16 cellular contexts compared by ENCODE assay signal in genomic region chr2:30338475-30338874, GRCh38.
A peak's percentile ranks its signal among the peaks of the same experiment; 100 is the strongest.
DNase-seq lines count a peak whose midpoint lies in the region; ATAC-seq and TF ChIP-seq lines count a peak whose summit lies in the region.
"Had no signal": no experiment of that assay in that cellular context is flagged by ENCODE, and none has a peak within 500 bp of the region (broad histone marks: within the 10 kb centered on the region; RNA-seq: fewer than 3 reads in every experiment).

No MANE protein-coding gene starts in this region.

- no peak overlapping the region for H3K4me3 ChIP-seq in BLaER1
- H3K4me3 ChIP-seq in WERI-Rb-1 (ENCODE audit: low read depth, low read length), result no peak overlapping the region
- H3K4me3 ChIP-seq: esophagus squamous epithelium, left ventricle myocardium inferior, vagina had no signal

- no peak for DNase-seq in CD4-positive, alpha-beta T cell
- DNase-seq in WERI-Rb-1, result no peak
- DNase-seq in left kidney (ENCODE audit: low read depth, low spot score), result peak; percentile 57
- DNase-seq in NCI-H128 (lab: John Stamatoyannopoulos, UW; ENCODE audit: unreplicated experiment), result no peak
- no peak for DNase-seq in globus pallidus (ENCODE audit: low spot score)
- DNase-seq: activated CD4-positive, alpha-beta T cell treated with anti-CD3 and anti-CD28 coated beads, Interleukin-2, amount 50 U/mL, for 1 hour; aorta; effector CD8-positive, alpha-beta T cell; esophagus squamous epithelium; left ventricle myocardium inferior; NCI-H1417 treated with DMSO at 0.1 percent for 48 hours; stimulated activated CD4-positive, alpha-beta T cell treated with anti-CD3 and anti-CD28 coated beads, Interleukin-1b, Interleukin-23, amount 100 ng/mL, for 48 hours had no signal

- H3K27ac Mint-ChIP-seq in CD4-positive, alpha-beta T cell, result peak overlapping the region; percentile 98

- H3K9me3 ChIP-seq in BLaER1, result peaks cover 24% of the 10 kb centered on the region
- H3K9me3 ChIP-seq in CD4-positive, alpha-beta T cell (ENCODE audit: control insufficient read depth, low read length), result peaks cover 4% of the 10 kb centered on the region
- H3K9me3 ChIP-seq in WERI-Rb-1 (ENCODE audit: severe bottlenecking), result peaks cover 6% of the 10 kb centered on the region
- H3K9me3 ChIP-seq: vagina had no signal

- POLR2A ChIA-PET in CD4-positive, alpha-beta T cell (lab: Charles Lee), result interaction anchor here (0.8 to 6.3 kb wide), 7 partner anchors 9 to 129 kb away, joined by 4 to 93 read pairs (median 13); no protein-coding TSS in a partner anchor

- no peak overlapping the region for H3K4me3 Mint-ChIP-seq in CD4-positive, alpha-beta T cell

- intact Hi-C loops in CD4-positive, alpha-beta T cell (cut with DNase I, micrococcal nuclease), result loop anchor here (5.0 to 10.0 kb wide), 5 partner anchors 81 to 366 kb away; partner anchors contain the start of genes LBH (in 1 of the 2) and LCLAT1 (in 1 of the 2)

- peak overlapping the region; percentile 81; the same call in 1 of the 2 replicates for H3K4me2 ChIP-seq in BLaER1

- H3K27me3 Mint-ChIP-seq in CD4-positive, alpha-beta T cell, result no peaks in the 10 kb centered on the region

- CTCF ChIA-PET in CD4-positive, alpha-beta T cell (lab: Charles Lee), result no interaction called here

- H3K4me1 ChIP-seq in BLaER1, result peaks cover 61% of the 10 kb centered on the region
- H3K4me1 ChIP-seq: vagina had no signal

- TF ChIP-seq CTCF in CD4-positive, alpha-beta T cell (IDR thresholded peaks at IDR 0.05), result no peak
- no peak for TF ChIP-seq CTCF in WERI-Rb-1 (IDR thresholded peaks at IDR 0.05; ENCODE audit: low read depth, low read length)

- no peak for ATAC-seq in CD4-positive, alpha-beta T cell (ENCODE audit: poor library complexity)
- no peak for ATAC-seq in HG02840 (IDR thresholded peaks at IDR 0.05; ENCODE audit: low FRiP score, unreplicated experiment)

- peak overlapping the region; percentile 69 for H3K27ac ChIP-seq in BLaER1
- H3K27ac ChIP-seq in CD4-positive, alpha-beta T cell (ENCODE audit: low read depth, low read length), result peak overlapping the region; percentile 54
- peak overlapping the region; percentile 26; the same call in 1 of the 2 replicates for H3K27ac ChIP-seq in WERI-Rb-1
- H3K27ac ChIP-seq: esophagus squamous epithelium, left ventricle myocardium inferior, parathyroid adenoma, vagina had no signal

- no peak overlapping the region for H3K9ac ChIP-seq in BLaER1
- H3K9ac ChIP-seq: parathyroid adenoma had no signal

- H3K36me3 Mint-ChIP-seq in CD4-positive, alpha-beta T cell (ENCODE audit: low read depth), result no peaks in the 10 kb centered on the region

- no peaks in the 10 kb centered on the region for H3K36me3 ChIP-seq in BLaER1
- H3K36me3 ChIP-seq in WERI-Rb-1, result no peaks in the 10 kb centered on the region
- H3K36me3 ChIP-seq: esophagus squamous epithelium, left ventricle myocardium inferior, vagina had no signal

- H3K4me1 Mint-ChIP-seq in CD4-positive, alpha-beta T cell (ENCODE audit: low read depth), result peaks cover 77% of the 10 kb centered on the region

- H3K27me3 ChIP-seq in BLaER1 (no peaks in the 10 kb centered on the region), WERI-Rb-1 (ENCODE audit: insufficient read depth, low read depth, severe bottlenecking) (no peaks in the 10 kb centered on the region)
- H3K27me3 ChIP-seq in CD4-positive, alpha-beta T cell (ENCODE audit: control insufficient read depth, insufficient read depth, low read length), result no peaks in the 10 kb centered on the region
- H3K27me3 ChIP-seq: esophagus squamous epithelium, vagina had no signal

- H3K9me3 Mint-ChIP-seq in CD4-positive, alpha-beta T cell, result no peaks in the 10 kb centered on the region

- H4K20me1 ChIP-seq in BLaER1, result no peaks in the 10 kb centered on the region
